1 cellular context compared by ENCODE assay signal in genomic region chr1:242449211-242449610, GRCh38.
TF ChIP-seq lines count a peak whose summit lies in the region.

No MANE protein-coding gene starts in this region.

TF ChIP-seq in WTC11, 78 proteins besides CTCF, POLR2A, EP300 and RAD21:
- no peak for TF ChIP-seq NR3C1 (CRISPR knock-in tag; conservative IDR thresholded peaks at IDR 0.05; ENCODE audit: low read depth)
- TF ChIP-seq, protein P1, sequence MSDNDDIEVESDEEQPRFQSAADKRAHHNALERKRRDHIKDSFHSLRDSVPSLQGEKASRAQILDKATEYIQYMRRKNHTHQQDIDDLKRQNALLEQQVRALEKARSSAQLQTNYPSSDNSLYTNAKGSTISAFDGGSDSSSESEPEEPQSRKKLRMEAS (CRISPR knock-in tag; IDR thresholded peaks at IDR 0.05), result no peak
- no peak for TF ChIP-seq FOXP1 (CRISPR knock-in tag; IDR thresholded peaks at IDR 0.05; ENCODE audit: borderline replicate concordance)
- TF ChIP-seq EMX1 (CRISPR knock-in tag; IDR thresholded peaks at IDR 0.05), result no peak
- TF ChIP-seq NFE2L1 (CRISPR knock-in tag; IDR thresholded peaks at IDR 0.05), result no peak
- TF ChIP-seq STAT6 (CRISPR knock-in tag; conservative IDR thresholded peaks at IDR 0.05; ENCODE audit: low read depth), result no peak
- TF ChIP-seq, protein P2, sequence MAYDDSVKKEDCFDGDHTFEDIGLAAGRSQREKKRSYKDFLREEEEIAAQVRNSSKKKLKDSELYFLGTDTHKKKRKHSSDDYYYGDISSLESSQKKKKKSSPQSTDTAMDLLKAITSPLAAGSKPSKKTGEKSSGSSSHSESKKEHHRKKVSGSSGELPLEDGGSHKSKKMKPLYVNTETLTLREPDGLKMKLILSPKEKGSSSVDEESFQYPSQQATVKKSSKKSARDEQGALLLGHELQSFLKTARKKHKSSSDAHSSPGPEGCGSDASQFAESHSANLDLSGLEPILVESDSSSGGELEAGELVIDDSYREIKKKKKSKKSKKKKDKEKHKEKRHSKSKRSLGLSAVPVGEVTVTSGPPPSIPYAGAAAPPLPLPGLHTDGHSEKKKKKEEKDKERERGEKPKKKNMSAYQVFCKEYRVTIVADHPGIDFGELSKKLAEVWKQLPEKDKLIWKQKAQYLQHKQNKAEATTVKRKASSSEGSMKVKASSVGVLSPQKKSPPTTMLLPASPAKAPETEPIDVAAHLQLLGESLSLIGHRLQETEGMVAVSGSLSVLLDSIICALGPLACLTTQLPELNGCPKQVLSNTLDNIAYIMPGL (CRISPR knock-in tag; IDR thresholded peaks at IDR 0.05), result no peak
- no peak for TF ChIP-seq ZNF138 (CRISPR knock-in tag; conservative IDR thresholded peaks at IDR 0.05)
- TF ChIP-seq ZNF416 (CRISPR knock-in tag; IDR thresholded peaks at IDR 0.05), result no peak
- TF ChIP-seq, protein P3, sequence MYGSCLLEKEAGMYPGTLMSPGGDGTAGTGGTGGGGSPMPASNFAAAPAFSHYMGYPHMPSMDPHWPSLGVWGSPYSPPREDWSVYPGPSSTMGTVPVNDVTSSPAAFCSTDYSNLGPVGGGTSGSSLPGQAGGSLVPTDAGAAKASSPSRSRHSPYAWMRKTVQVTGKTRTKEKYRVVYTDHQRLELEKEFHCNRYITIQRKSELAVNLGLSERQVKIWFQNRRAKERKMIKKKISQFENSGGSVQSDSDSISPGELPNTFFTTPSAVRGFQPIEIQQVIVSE (CRISPR knock-in tag; IDR thresholded peaks at IDR 0.05; ENCODE audit: borderline replicate concordance), result no peak
- TF ChIP-seq JAZF1 (CRISPR knock-in tag; IDR thresholded peaks at IDR 0.05), result no peak
- no peak for TF ChIP-seq OVOL2 (CRISPR knock-in tag; IDR thresholded peaks at IDR 0.05; ENCODE audit: borderline replicate concordance)
- TF ChIP-seq SP1 (CRISPR knock-in tag; conservative IDR thresholded peaks at IDR 0.05), result no peak
- no peak for TF ChIP-seq ZNF219 (CRISPR knock-in tag; IDR thresholded peaks at IDR 0.05; ENCODE audit: borderline replicate concordance)
- no peak for TF ChIP-seq GRHL2 (CRISPR knock-in tag; IDR thresholded peaks at IDR 0.05; ENCODE audit: insufficient replicate concordance, severe bottlenecking)
- TF ChIP-seq NFYB (CRISPR knock-in tag; conservative IDR thresholded peaks at IDR 0.05; ENCODE audit: low read depth), result no peak
- TF ChIP-seq MLX (CRISPR knock-in tag; IDR thresholded peaks at IDR 0.05), result no peak
- TF ChIP-seq NR2C2 (CRISPR knock-in tag; IDR thresholded peaks at IDR 0.05), result no peak
- TF ChIP-seq IRF2 (CRISPR knock-in tag; IDR thresholded peaks at IDR 0.05; ENCODE audit: borderline replicate concordance, low read depth), result no peak
